ENCODE assay signal across 2 cellular contexts in genomic region chr12:76785407-76785806, GRCh38.
A peak's percentile ranks its signal among the peaks of the same experiment; 100 is the strongest.
TF ChIP-seq lines count a peak whose summit lies in the region.

No MANE protein-coding gene starts in this region.

TF ChIP-seq in HEK293, 187 proteins besides CTCF, POLR2A, EP300 and RAD21 (continued from another document):
- TF ChIP-seq PRDM6 (tag by site-specific recombination; IDR thresholded peaks at IDR 0.05) (peak; percentile 10; the same call in 1 of the 2 replicates), ZNF692 (tag by site-specific recombination; IDR thresholded peaks at IDR 0.05) (no peak), GLIS2 (tag by site-specific recombination; IDR thresholded peaks at IDR 0.05) (no peak), ZNF175 (tag by site-specific recombination; IDR thresholded peaks at IDR 0.05) (no peak)

TF ChIP-seq in K562, 482 proteins besides CTCF, POLR2A, EP300 and RAD21 (continued from another document):
- TF ChIP-seq ZNF449 (CRISPR knock-in tag; IDR thresholded peaks at IDR 0.05) (no peak), CREBBP (IDR thresholded peaks at IDR 0.05; ENCODE audit: low read depth, low read length) (no peak), TGIF2 (CRISPR knock-in tag; IDR thresholded peaks at IDR 0.05) (no peak), RFX1 (IDR thresholded peaks at IDR 0.05) (no peak), ZNF311 (CRISPR knock-in tag; IDR thresholded peaks at IDR 0.05) (no peak), ZBTB1 (CRISPR knock-in tag; IDR thresholded peaks at IDR 0.05; ENCODE audit: borderline replicate concordance, low read depth) (no peak), PTTG1 (tag; IDR thresholded peaks at IDR 0.05; ENCODE audit: low read depth) (no peak), CHAMP1 (IDR thresholded peaks at IDR 0.05) (no peak)
